Comparison of ENCODE assay signal across 17 cellular contexts in genomic region chr2:8922431-8922830, GRCh38.
"Had no signal": no experiment of that assay in that cellular context is flagged by ENCODE, and none has a peak within 500 bp of the region (broad histone marks: within the 10 kb centered on the region; RNA-seq: fewer than 3 reads in every experiment).

No MANE protein-coding gene starts in this region.

- H3K27me3 Mint-ChIP-seq: activated naive CD4-positive, alpha-beta T cell treated with anti-CD3 and anti-CD28 coated beads, Interleukin-2, amount 10 ng/mL, durations not matched to agents 7 days and 5 days had no signal

- H3K27ac ChIP-seq: adrenal gland, coronary artery, heart right ventricle, psoas muscle, sigmoid colon, suprapubic skin, uterus had no signal

- H3K9me3 Mint-ChIP-seq: activated CD4-positive, alpha-beta T cell treated with anti-CD3 and anti-CD28 coated beads, Interleukin-2, amount 10 ng/mL, durations not matched to agents 7 days and 5 days; activated naive CD4-positive, alpha-beta T cell treated with anti-CD3 and anti-CD28 coated beads, Interleukin-2, amount 10 ng/mL, durations not matched to agents 7 days and 5 days; naive thymus-derived CD4-positive, alpha-beta T cell had no signal

- H3K36me3 Mint-ChIP-seq: activated naive CD4-positive, alpha-beta T cell treated with anti-CD3 and anti-CD28 coated beads, Interleukin-2, amount 10 ng/mL, durations not matched to agents 7 days and 5 days; naive thymus-derived CD4-positive, alpha-beta T cell had no signal

- H3K36me3 ChIP-seq: adrenal gland, heart right ventricle, sigmoid colon, suprapubic skin, uterus had no signal

- H3K9me3 ChIP-seq: adrenal gland, heart right ventricle, psoas muscle, sigmoid colon, suprapubic skin, uterus had no signal

- H3K27ac Mint-ChIP-seq: activated CD4-positive, alpha-beta T cell treated with anti-CD3 and anti-CD28 coated beads, Interleukin-2, amount 10 ng/mL, durations not matched to agents 7 days and 5 days; activated naive CD4-positive, alpha-beta T cell treated with anti-CD3 and anti-CD28 coated beads, Interleukin-2, amount 10 ng/mL, durations not matched to agents 7 days and 5 days; naive thymus-derived CD4-positive, alpha-beta T cell had no signal

- H3K4me3 ChIP-seq: adrenal gland, coronary artery, heart right ventricle, lung, psoas muscle, sigmoid colon, suprapubic skin, uterus had no signal

- H3K27me3 ChIP-seq: adrenal gland, heart right ventricle, sigmoid colon, suprapubic skin, uterus had no signal

- H3K4me1 ChIP-seq: adrenal gland, heart right ventricle, psoas muscle, sigmoid colon, suprapubic skin, uterus had no signal

- DNase-seq: activated CD4-positive, alpha-beta T cell treated with anti-CD3 and anti-CD28 coated beads, Interleukin-2, amount 10 ng/mL, durations not matched to agents 7 days and 5 days; activated CD8-positive, alpha-beta memory T cell treated with anti-CD3 and anti-CD28 coated beads for 24 hours; activated naive CD4-positive, alpha-beta T cell treated with anti-CD3 and anti-CD28 coated beads, Interleukin-2, amount 10 ng/mL, durations not matched to agents 7 days and 5 days; adrenal gland; effector CD4-positive, alpha-beta T cell; heart right ventricle; naive thymus-derived CD4-positive, alpha-beta T cell; nucleus accumbens; psoas muscle; sigmoid colon; stimulated activated CD4-positive, alpha-beta T cell treated with anti-CD3 and anti-CD28 coated beads, Interleukin-4, amount 100 ng/mL, for 1 hour; stimulated activated CD8-positive, alpha-beta memory T cell treated with anti-CD3 and anti-CD28 coated beads, Interleukin-4, amount 100 ng/mL, for 48 hours; stimulated activated naive CD8-positive, alpha-beta T cell treated with anti-CD3 and anti-CD28 coated beads, Interleukin-15, Interleukin-2, amounts not matched to agents 100 U/mL and 50 U/mL, for 24 hours; uterus had no signal

- H3K4me3 Mint-ChIP-seq: activated CD4-positive, alpha-beta T cell treated with anti-CD3 and anti-CD28 coated beads, Interleukin-2, amount 10 ng/mL, durations not matched to agents 7 days and 5 days; activated naive CD4-positive, alpha-beta T cell treated with anti-CD3 and anti-CD28 coated beads, Interleukin-2, amount 10 ng/mL, durations not matched to agents 7 days and 5 days; naive thymus-derived CD4-positive, alpha-beta T cell had no signal

- ATAC-seq: heart right ventricle; naive thymus-derived CD4-positive, alpha-beta T cell; psoas muscle; stimulated activated naive CD8-positive, alpha-beta T cell treated with anti-CD3 and anti-CD28 coated beads, Interleukin-15, Interleukin-2, amounts not matched to agents 100 U/mL and 50 U/mL, for 24 hours had no signal
